In the genomic region with DNA sequence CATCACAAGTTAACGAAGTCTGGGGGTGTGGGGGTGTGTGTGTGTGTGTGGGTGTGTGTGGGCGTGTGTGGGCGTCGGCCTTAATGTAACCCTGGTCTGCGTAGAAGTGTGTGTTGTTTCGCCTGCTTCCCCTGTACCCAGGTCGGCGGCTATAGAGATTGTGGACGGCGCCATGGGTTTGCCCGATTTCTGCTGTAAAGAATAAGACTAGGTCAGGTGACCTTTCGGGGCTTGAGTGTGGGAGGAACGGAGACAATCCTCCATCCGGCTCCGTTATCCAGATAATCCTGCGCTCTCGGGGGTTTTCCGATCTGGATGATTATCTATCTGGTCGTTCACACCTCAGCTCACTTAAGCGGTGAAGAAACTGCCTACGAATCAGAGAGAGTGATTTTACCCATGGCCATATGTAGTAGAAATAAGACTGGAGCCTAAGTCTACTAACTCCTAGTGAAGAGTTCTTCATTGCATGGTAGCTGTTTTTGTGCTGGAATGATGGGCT, we compare ENCODE assay signal across 8 cellular contexts. TPM values are rescaled to one million over a fixed set of nuclear protein-coding genes. Genes with fewer than 3 reads are reported as not detected.
DNase-seq lines count a peak whose midpoint lies in the region; ATAC-seq and TF ChIP-seq lines count a peak whose summit lies in the region.

No MANE protein-coding gene starts in this region.

- H3K4me3 Mint-ChIP-seq in activated naive CD8-positive, alpha-beta T cell treated with anti-CD3 and anti-CD28 coated beads, Interleukin-2, amount 10 ng/mL, durations not matched to agents 7 days and 5 days, result peak overlapping the region; percentile 96

- no peak for TF ChIP-seq POLR2A in gastrocnemius medialis (IDR thresholded peaks at IDR 0.05)

- intact Hi-C loops in Panc1 (cut with micrococcal nuclease; ENCODE audit: unreplicated experiment), result loop anchor here (10.0 kb wide), 1 partner anchor 90 kb away; no protein-coding TSS in a partner anchor
- intact Hi-C loops in gastrocnemius medialis (cut with DNase I; ENCODE audit: low total_unique reads), result loop anchor here (2.0 kb wide), 1 partner anchor 210 kb away; a partner anchor contains a TSS

- H3K4me3 ChIP-seq in Panc1 (ENCODE audit: low read depth in 2 of 2, low read length in 2 of 2) (peak overlapping the region; percentile 79 to 85), gastrocnemius medialis (peak overlapping the region; percentile 85 to 96 (median 92))

- peaks cover 3% of the 10 kb centered on the region for H3K36me3 Mint-ChIP-seq in activated naive CD8-positive, alpha-beta T cell treated with anti-CD3 and anti-CD28 coated beads, Interleukin-2, amount 10 ng/mL, durations not matched to agents 7 days and 5 days

- DNase-seq in activated naive CD4-positive, alpha-beta T cell (lab: John Stamatoyannopoulos, UW), result peak in 3 of 4 experiments; percentile 14 to 28 (median 28)
- no peak for DNase-seq in activated naive CD4-positive, alpha-beta T cell treated with anti-CD3 and anti-CD28 coated beads, Interleukin-2, amount 50 U/mL, for 16 hours
- DNase-seq in Panc1 (ENCODE audit: low read depth, low spot score) (no peak), hepatic stellate cell (ENCODE audit: low spot score) (peak; percentile 12), gastrocnemius medialis (peak; percentile 24 to 38), cerebellar nuclear complex (lab: John Stamatoyannopoulos, UW) (no peak)
- no peak for DNase-seq in activated naive CD8-positive, alpha-beta T cell treated with anti-CD3 and anti-CD28 coated beads, Interleukin-2, amount 10 ng/mL, durations not matched to agents 7 days and 5 days

- H3K27me3 ChIP-seq in Panc1 (ENCODE audit: control insufficient read depth, insufficient read depth, low read length), result no peaks in the 10 kb centered on the region
- no peaks in the 10 kb centered on the region for H3K27me3 ChIP-seq in gastrocnemius medialis

- H3K27ac ChIP-seq in Panc1 (ENCODE audit: low read length) (peak overlapping the region; percentile 81), gastrocnemius medialis (peak overlapping the region; percentile 95 to 98 (median 97))

- no peaks in the 10 kb centered on the region for H3K27me3 Mint-ChIP-seq in activated naive CD8-positive, alpha-beta T cell treated with anti-CD3 and anti-CD28 coated beads, Interleukin-2, amount 10 ng/mL, durations not matched to agents 7 days and 5 days

- H3K4me1 Mint-ChIP-seq in activated naive CD8-positive, alpha-beta T cell treated with anti-CD3 and anti-CD28 coated beads, Interleukin-2, amount 10 ng/mL, durations not matched to agents 7 days and 5 days, result peaks cover 36% of the 10 kb centered on the region

- POLR2A ChIA-PET in Panc1 (lab: Charles Lee), result no interaction called here
- POLR2A ChIA-PET in activated naive CD8-positive, alpha-beta T cell treated with anti-CD3 and anti-CD28 coated beads, Interleukin-2, amount 10 ng/mL, durations not matched to agents 7 days and 5 days (lab: Charles Lee), result interaction anchor here (0.7 to 3.4 kb wide), 7 partner anchors 14 to 367 kb away, joined by 3 to 21 read pairs (median 4); a partner anchor contains a TSS

- TF ChIP-seq CTCF in Panc1 (IDR thresholded peaks at IDR 0.05) (no peak), gastrocnemius medialis (IDR thresholded peaks at IDR 0.05 in 4 of 5, conservative IDR thresholded peaks at IDR 0.05 in 1 of 5) (no peak)

- no peaks in the 10 kb centered on the region for H3K9me3 Mint-ChIP-seq in activated naive CD8-positive, alpha-beta T cell treated with anti-CD3 and anti-CD28 coated beads, Interleukin-2, amount 10 ng/mL, durations not matched to agents 7 days and 5 days

- ATAC-seq in HG03066 (IDR thresholded peaks at IDR 0.05; ENCODE audit: low read depth, unreplicated experiment) (peak; percentile 5), Panc1 (peak; percentile 57), gastrocnemius medialis (peak; percentile 21 to 22)
- peak; percentile 48 for ATAC-seq in activated naive CD8-positive, alpha-beta T cell treated with anti-CD3 and anti-CD28 coated beads, Interleukin-2, amount 10 ng/mL, durations not matched to agents 7 days and 5 days (ENCODE audit: low read depth)

- H3K9me3 ChIP-seq in Panc1 (ENCODE audit: control insufficient read depth, insufficient read depth, low read depth, low read length) (no peaks in the 10 kb centered on the region), gastrocnemius medialis (no peaks in the 10 kb centered on the region)

- BruUV-seq in Panc1 (replicated peaks; lab: Mats Ljungman, UMichigan), result no TSS peak

- in situ Hi-C loops in Panc1 (cut with HindIII; ENCODE audit: low pct_unique_long_range_greater_than_20kb, low sequenced_read_pairs), result no loop called here
- in situ Hi-C loops in gastrocnemius medialis (cut with MboI; ENCODE audit: low sequenced_read_pairs in 4 of 4), result no loop called here

- H3K27ac Mint-ChIP-seq in activated naive CD8-positive, alpha-beta T cell treated with anti-CD3 and anti-CD28 coated beads, Interleukin-2, amount 10 ng/mL, durations not matched to agents 7 days and 5 days, result peak overlapping the region; percentile 99

- H3K4me1 ChIP-seq in Panc1 (ENCODE audit: control insufficient read depth, insufficient read depth, low read length), result peaks cover 26% of the 10 kb centered on the region
- peaks cover 50 to 56% of the 10 kb centered on the region in 2 donors for H3K4me1 ChIP-seq in gastrocnemius medialis

- H3K36me3 ChIP-seq in Panc1 (ENCODE audit: control insufficient read depth, insufficient read depth, low read length) (no peaks in the 10 kb centered on the region; the same call in 1 of the 2 replicates), gastrocnemius medialis (no peaks in the 10 kb centered on the region)

- CTCF ChIA-PET in Panc1 (lab: Charles Lee), result interaction anchor here (0.7 kb wide), 1 partner anchor 216 kb away, joined by 3 read pairs; no protein-coding TSS in a partner anchor

RNA-seq across cellular contexts. Expression of a gene that starts 0.5 kb away (rescaled TPM):
- total RNA-seq in Panc1 (2021; ENCODE audit: unreplicated experiment), result 106 TPM
- 66.6 TPM for polyA plus RNA-seq in Panc1 (2012; ENCODE audit: insufficient read length)
- 10 to 100 TPM; 68.1 to 72.7 TPM for total RNA-seq in activated naive CD8-positive, alpha-beta T cell treated with anti-CD3 and anti-CD28 coated beads, Interleukin-2, amount 10 ng/mL, durations not matched to agents 7 days and 5 days
- total RNA-seq in gastrocnemius medialis, result 100 to 1,000 TPM; 719 to 936 (median 781) TPM

RNA-seq across cellular contexts. Expression of a gene that starts 0.8 kb away (rescaled TPM):
- total RNA-seq in Panc1 (2021; ENCODE audit: unreplicated experiment), result 148 TPM
- polyA plus RNA-seq in Panc1 (2012; ENCODE audit: insufficient read length), result 119 TPM
- 100 to 1,000 TPM; 104 to 113 TPM for total RNA-seq in activated naive CD8-positive, alpha-beta T cell treated with anti-CD3 and anti-CD28 coated beads, Interleukin-2, amount 10 ng/mL, durations not matched to agents 7 days and 5 days
- total RNA-seq in gastrocnemius medialis, result 100 to 1,000 TPM; 443 to 480 (median 462) TPM

Comparison
In these comparisons a context has a peak if more than half of its experiments do, and no peak if none do; other contexts are left out.
1. DNase-seq: peak in activated naive CD4-positive, alpha-beta T cell (3 of 4), hepatic stellate cell (single experiment) and gastrocnemius medialis (2 of 2); none in activated naive CD4-positive, alpha-beta T cell treated with anti-CD3 and anti-CD28 coated beads, Interleukin-2, amount 50 U/mL, for 16 hours (single experiment), Panc1 (single experiment), activated naive CD8-positive, alpha-beta T cell treated with anti-CD3 and anti-CD28 coated beads, Interleukin-2, amount 10 ng/mL, durations not matched to agents 7 days and 5 days (single experiment) and cerebellar nuclear complex (0 of 2).
2. ATAC-seq: peak in every context shown above with its lines; median percentile 57 in Panc1; 48 in activated naive CD8-positive, alpha-beta T cell treated with anti-CD3 and anti-CD28 coated beads, Interleukin-2, amount 10 ng/mL, durations not matched to agents 7 days and 5 days; 22 in gastrocnemius medialis; 5 in HG03066.